ENCODE assay signal across 34 cellular contexts in genomic region chr9:131092030-131092429, GRCh38. TPM values are rescaled to one million over a fixed set of nuclear protein-coding genes. Genes with fewer than 3 reads are reported as not detected.
"Had no signal": no experiment of that assay in that cellular context is flagged by ENCODE, and none has a peak within 500 bp of the region (broad histone marks: within the 10 kb centered on the region; RNA-seq: fewer than 3 reads in every experiment).

No MANE protein-coding gene starts in this region.

- H3K9me3 Mint-ChIP-seq: activated CD4-positive, alpha-beta memory T cell treated with anti-CD3 and anti-CD28 coated beads for 36 hours; activated naive CD8-positive, alpha-beta T cell treated with anti-CD3 and anti-CD28 coated beads for 36 hours; activated T-cell treated with anti-CD3 and anti-CD28 coated beads, Interleukin-2, amount 50 U/mL, for 72 hours; activated T-helper 17 cell treated with anti-CD3 and anti-CD28 coated beads, Interleukin-2, amount 50 U/mL, for 72 hours; T-helper 1 cell treated with Interleukin-12 subunit alpha and Interleukin-12 subunit beta and Interleukin-4 antibody, amounts not matched to agents 30 μg/mL and 1 μg/mL, for 36 hours; T-helper 2 cell treated with Interferon-gamma antibody and Interleukin-4, amounts not matched to agents 5 μg/mL and 100 μg/mL, for 36 hours had no signal

- ATAC-seq: activated CD4-positive, alpha-beta T cell treated with anti-CD3 and anti-CD28 coated beads for 36 hours; activated CD4-positive, CD25-positive, alpha-beta regulatory T cell treated with anti-CD3 and anti-CD28 coated beads, Interleukin-2, amount 50 U/mL, for 24 hours; activated T-cell treated with anti-CD3 and anti-CD28 coated beads, Interleukin-2, amount 50 U/mL, for 72 hours; activated T-helper 17 cell treated with anti-CD3 and anti-CD28 coated beads, Interleukin-2, amount 50 U/mL, for 72 hours had no signal

- H3K4me1 ChIP-seq: SJSA1 had no signal

- H3K4me2 ChIP-seq: SK-N-SH had no signal

- H3K36me3 Mint-ChIP-seq: activated CD4-positive, alpha-beta memory T cell treated with anti-CD3 and anti-CD28 coated beads for 36 hours; activated naive CD8-positive, alpha-beta T cell treated with anti-CD3 and anti-CD28 coated beads for 36 hours had no signal

- H3K27ac ChIP-seq: Peyer's patch, SJSA1 had no signal

- H3K4me3 ChIP-seq: Peyer's patch, SJSA1 had no signal

- H3K27ac Mint-ChIP-seq: activated CD4-positive, alpha-beta memory T cell treated with anti-CD3 and anti-CD28 coated beads for 36 hours; activated CD4-positive, alpha-beta T cell treated with anti-CD3 and anti-CD28 coated beads for 36 hours; activated naive CD8-positive, alpha-beta T cell treated with anti-CD3 and anti-CD28 coated beads for 36 hours; activated T-cell treated with anti-CD3 and anti-CD28 coated beads, Interleukin-2, amount 50 U/mL, for 72 hours; activated T-helper 17 cell treated with anti-CD3 and anti-CD28 coated beads, Interleukin-2, amount 50 U/mL, for 72 hours; T-helper 1 cell treated with Interleukin-12 subunit alpha and Interleukin-12 subunit beta and Interleukin-4 antibody, amounts not matched to agents 30 μg/mL and 1 μg/mL, for 36 hours; T-helper 2 cell treated with Interferon-gamma antibody and Interleukin-4, amounts not matched to agents 5 μg/mL and 100 μg/mL, for 36 hours had no signal

- DNase-seq: activated CD4-positive, alpha-beta memory T cell treated with anti-CD3 and anti-CD28 coated beads for 36 hours; activated CD4-positive, alpha-beta T cell treated with anti-CD3 and anti-CD28 coated beads for 36 hours; activated CD4-positive, alpha-beta T cell treated with anti-CD3 and anti-CD28 coated beads, Interleukin-2, amount 50 U/mL, for 1 hour; activated CD8-positive, alpha-beta memory T cell treated with anti-CD3 and anti-CD28 coated beads for 24 hours; activated effector memory CD4-positive, alpha-beta T cell treated with anti-CD3 and anti-CD28 coated beads, Interleukin-2, amount 50 U/mL, for 16 hours; activated naive CD4-positive, alpha-beta T cell; activated naive CD4-positive, alpha-beta T cell treated with anti-CD3 and anti-CD28 coated beads, Interleukin-2, amount 50 U/mL, for 16 hours; activated naive CD8-positive, alpha-beta T cell treated with anti-CD3 and anti-CD28 coated beads for 36 hours; activated T-cell treated with anti-CD3 and anti-CD28 coated beads, Interleukin-2, amount 50 U/mL, for 1 hour; activated T-cell treated with anti-CD3 and anti-CD28 coated beads, Interleukin-2, amount 50 U/mL, for 72 hours; amniotic stem cell; aorta; KG1; MM.1S; MV-4-11; NCI-H146; NCI-H187; NCI-H2029 treated with DMSO at 0.1 percent for 48 hours; NCI-H2107; NCI-H2171; NCI-H510A treated with DMSO at 0.1 percent for 48 hours; NCI-H526 treated with DMSO at 0.1 percent for 48 hours; NCI-H774; Peyer's patch; RPMI8226; SHP77 treated with DMSO at 0.1 percent for 48 hours had no signal

- H3K4me3 Mint-ChIP-seq: activated CD4-positive, alpha-beta memory T cell treated with anti-CD3 and anti-CD28 coated beads for 36 hours; activated CD4-positive, alpha-beta T cell treated with anti-CD3 and anti-CD28 coated beads for 36 hours; activated naive CD8-positive, alpha-beta T cell treated with anti-CD3 and anti-CD28 coated beads for 36 hours; activated T-cell treated with anti-CD3 and anti-CD28 coated beads, Interleukin-2, amount 50 U/mL, for 72 hours; activated T-helper 17 cell treated with anti-CD3 and anti-CD28 coated beads, Interleukin-2, amount 50 U/mL, for 72 hours; T-helper 1 cell treated with Interleukin-12 subunit alpha and Interleukin-12 subunit beta and Interleukin-4 antibody, amounts not matched to agents 30 μg/mL and 1 μg/mL, for 36 hours; T-helper 2 cell treated with Interferon-gamma antibody and Interleukin-4, amounts not matched to agents 5 μg/mL and 100 μg/mL, for 36 hours had no signal

- FAIRE-seq: TTC549 had no signal

- H3K36me3 ChIP-seq: Peyer's patch, SJSA1 had no signal

- H3K9me3 ChIP-seq: Peyer's patch, SJSA1, SK-N-SH had no signal

- H3K9ac ChIP-seq: SK-N-SH had no signal

RNA-seq across cellular contexts. Expression of gene AIF1L, which starts 4.3 kb away (rescaled TPM):
- total RNA-seq: LHCN-M2 had no signal
